11 cellular contexts compared by ENCODE assay signal in genomic region chr3:38027466-38028465, GRCh38. TPM values are rescaled to one million over a fixed set of nuclear protein-coding genes. Genes with fewer than 3 reads are reported as not detected.
DNase-seq lines count a peak whose midpoint lies in the region; ATAC-seq and TF ChIP-seq lines count a peak whose summit lies in the region.
"Had no signal": no experiment of that assay in that cellular context is flagged by ENCODE, and none has a peak within 500 bp of the region (broad histone marks: within the 10 kb centered on the region; RNA-seq: fewer than 3 reads in every experiment).

No MANE protein-coding gene starts in this region.

- CTCF ChIA-PET in HCT116 (lab: Charles Lee): no interaction called here

- RAD21 ChIA-PET in HCT116 (lab: Charles Lee; ENCODE audit: low non-redundant PET in 1 of 2, low total read pairs in 2 of 2, uncharacterized antibody in 2 of 2, unreplicated experiment in 2 of 2): no interaction called here

- H3K27ac Mint-ChIP-seq in CD4-positive, CD25-positive, alpha-beta regulatory T cell: peak overlapping the region in 2 of 3 donors; percentile 25 to 76

- BruUV-seq in HCT116 (replicated peaks; lab: Mats Ljungman, UMichigan): no TSS peak

- no peak for TF ChIP-seq RAD21 in HCT116 (IDR thresholded peaks at IDR 0.05; ENCODE audit: low read depth)

- H3K4me3 ChIP-seq in CD4-positive, CD25-positive, alpha-beta regulatory T cell (ENCODE audit: low read depth, low read length): no peak overlapping the region
- no peak overlapping the region for H3K4me3 ChIP-seq in HCT116 (replicated peaks in 1 of 2; ENCODE audit: low read depth in 1 of 2, low read length in 2 of 2)
- peak overlapping the region; percentile 54 for H3K4me3 ChIP-seq in epithelial cell of esophagus (ENCODE audit: low read length)
- peak overlapping the region; percentile 82 for H3K4me3 ChIP-seq in neuron (ENCODE audit: low read length)
- H3K4me3 ChIP-seq: mucosa of descending colon had no signal

- POLR2A ChIA-PET in HCT116 (lab: Charles Lee): no interaction called here

- H3K36me3 Mint-ChIP-seq in CD4-positive, CD25-positive, alpha-beta regulatory T cell: no peaks in the 10 kb centered on the region

- no peaks in the 10 kb centered on the region for H3K9me3 Mint-ChIP-seq in CD4-positive, CD25-positive, alpha-beta regulatory T cell

- H3K4me1 Mint-ChIP-seq in CD4-positive, CD25-positive, alpha-beta regulatory T cell: peaks cover 0 to 67% (median 33%) of the 10 kb centered on the region in 4 donors

- intact Hi-C loops in HCT116 (cut with micrococcal nuclease): no loop called here

- no peak for TF ChIP-seq POLR2A in HCT116 (IDR thresholded peaks at IDR 0.05; ENCODE audit: borderline replicate concordance, extremely low read depth, insufficient read depth, insufficient read length)

- peaks cover 16% of the 10 kb centered on the region for H3K27me3 Mint-ChIP-seq in CD4-positive, CD25-positive, alpha-beta regulatory T cell

- no peaks in the 10 kb centered on the region for H3K27me3 ChIP-seq in CD4-positive, CD25-positive, alpha-beta regulatory T cell (ENCODE audit: control insufficient read depth, insufficient read depth, low read length)
- no peaks in the 10 kb centered on the region for H3K27me3 ChIP-seq in HCT116 (ENCODE audit: insufficient read depth, low read length)
- H3K27me3 ChIP-seq in neuron (ENCODE audit: insufficient read depth, low read length): peaks cover 3% of the 10 kb centered on the region

- no peaks in the 10 kb centered on the region for H3K9me3 ChIP-seq in CD4-positive, CD25-positive, alpha-beta regulatory T cell (ENCODE audit: control insufficient read depth in 2 of 2, low read length in 2 of 2)
- no peaks in the 10 kb centered on the region for H3K9me3 ChIP-seq in HCT116 (ENCODE audit: control insufficient read depth in 1 of 2, insufficient read depth in 1 of 2, low read depth in 1 of 2, low read length in 2 of 2)
- H3K9me3 ChIP-seq in neuron (ENCODE audit: low read length): no peaks in the 10 kb centered on the region
- H3K9me3 ChIP-seq: mucosa of descending colon had no signal

- no peak for DNase-seq in CD4-positive, CD25-positive, alpha-beta regulatory T cell
- DNase-seq in HCT116 (ENCODE audit: low read depth, low spot score) (no peak), epithelial cell of esophagus (ENCODE audit: low read depth) (peak; percentile 12), dermis blood vessel endothelial cell (no peak), COLO668 (lab: John Stamatoyannopoulos, UW; ENCODE audit: unreplicated experiment) (no peak), NCI-H2227 treated with DMSO at 0.1 percent for 48 hours (lab: John Stamatoyannopoulos, UW) (no peak)
- DNase-seq: activated CD4-positive, CD25-positive, alpha-beta regulatory T cell treated with anti-CD3 and anti-CD28 coated beads, Interleukin-2, amount 50 U/mL, for 72 hours had no signal

- H4K20me1 ChIP-seq in HCT116 (ENCODE audit: insufficient read depth): no peaks in the 10 kb centered on the region

- peaks cover 56% of the 10 kb centered on the region for H3K4me1 ChIP-seq in CD4-positive, CD25-positive, alpha-beta regulatory T cell (ENCODE audit: control insufficient read depth, insufficient read depth, low read length, poor library complexity, severe bottlenecking)
- H3K4me1 ChIP-seq in HCT116 (ENCODE audit: control insufficient read depth in 1 of 2, insufficient read depth in 2 of 2, low read length in 2 of 2): peaks cover 29 to 53% of the 10 kb centered on the region in 2 experiments
- H3K4me1 ChIP-seq in neuron (ENCODE audit: insufficient read depth, low read length): peaks cover 23% of the 10 kb centered on the region

- H3K9me2 ChIP-seq in HCT116 (ENCODE audit: insufficient read depth): no peaks in the 10 kb centered on the region

- ATAC-seq in CD4-positive, CD25-positive, alpha-beta regulatory T cell (ENCODE audit: low read depth in 2 of 2): no peak
- ATAC-seq in HCT116 (no peak), GM19467 (IDR thresholded peaks at IDR 0.05; ENCODE audit: unreplicated experiment) (no peak)
- ATAC-seq: mucosa of descending colon had no signal

- H3K4me3 Mint-ChIP-seq in CD4-positive, CD25-positive, alpha-beta regulatory T cell: peak overlapping the region; percentile 73 to 86 (median 82)

- H3K9ac ChIP-seq in HCT116 (ENCODE audit: low read length): no peak overlapping the region

- no peak for TF ChIP-seq CTCF in HCT116 (IDR thresholded peaks at IDR 0.05 in 2 of 3, conservative IDR thresholded peaks at IDR 0.05 in 1 of 3; ENCODE audit: borderline replicate concordance in 1 of 3, insufficient read depth in 1 of 3, low read depth in 2 of 3, low read length in 2 of 3)
- TF ChIP-seq CTCF in epithelial cell of esophagus (IDR thresholded peaks at IDR 0.05; ENCODE audit: insufficient read depth, low read depth, low read length, missing control alignments): no peak

- no peaks in the 10 kb centered on the region for H3K79me2 ChIP-seq in HCT116 (ENCODE audit: insufficient read depth, low read length)

- 0 out of 2 replicates have a peak overlapping the region, but pooled peaks have one; percentile 6 for H3K4me2 ChIP-seq in HCT116 (ENCODE audit: low read length)

- H3K36me3 ChIP-seq in CD4-positive, CD25-positive, alpha-beta regulatory T cell (ENCODE audit: control insufficient read depth, insufficient read depth, low read length): no peaks in the 10 kb centered on the region
- H3K36me3 ChIP-seq in HCT116 (ENCODE audit: control insufficient read depth in 1 of 2, insufficient read depth in 2 of 2, low read length in 2 of 2) (no peaks in the 10 kb centered on the region), neuron (ENCODE audit: insufficient read depth, low read length) (peaks cover 14% of the 10 kb centered on the region)

- H2AFZ ChIP-seq in HCT116 (ENCODE audit: low read depth, low read length, poor library complexity, severe bottlenecking) (no peak overlapping the region), neuron (ENCODE audit: low read depth, low read length) (no peak overlapping the region)

- no peak overlapping the region for H3K27ac ChIP-seq in CD4-positive, CD25-positive, alpha-beta regulatory T cell (ENCODE audit: insufficient read depth, low read length, poor library complexity, severe bottlenecking)
- H3K27ac ChIP-seq in HCT116 (ENCODE audit: low read depth, low read length): no peak overlapping the region

TF ChIP-seq in HCT116, 20 proteins besides CTCF, POLR2A, EP300 and RAD21:
- TF ChIP-seq ZNF274 (IDR thresholded peaks at IDR 0.05; ENCODE audit: low read depth, low read length): no peak
- no peak for TF ChIP-seq REST (IDR thresholded peaks at IDR 0.05; ENCODE audit: low read depth)
- no peak for TF ChIP-seq EGR1 (IDR thresholded peaks at IDR 0.05; ENCODE audit: low read depth)
- no peak for TF ChIP-seq MAX (IDR thresholded peaks at IDR 0.05)
- no peak for TF ChIP-seq EZH2 (IDR thresholded peaks at IDR 0.05)
- no peak for TF ChIP-seq CBX3 (IDR thresholded peaks at IDR 0.05; ENCODE audit: low read depth)
- no peak for TF ChIP-seq TCF7L2 (IDR thresholded peaks at IDR 0.05; ENCODE audit: borderline replicate concordance, extremely low read depth, insufficient read depth, insufficient read length)
- TF ChIP-seq JUND (IDR thresholded peaks at IDR 0.05): no peak
- no peak for TF ChIP-seq FOSL1 (IDR thresholded peaks at IDR 0.05; ENCODE audit: low read depth)
- no peak for TF ChIP-seq EZH2phosphoT487 (IDR thresholded peaks at IDR 0.05; ENCODE audit: borderline replicate concordance)

RNA-seq across cellular contexts. Expression of gene PLCD1, which starts 1.7 kb away (rescaled TPM):
- total RNA-seq in CD4-positive, CD25-positive, alpha-beta regulatory T cell: 47.5 TPM
- polyA plus RNA-seq in CD4-positive, CD25-positive, alpha-beta regulatory T cell: 10 to 100 TPM; 26.2 to 32.5 (median 28.6) TPM
- total RNA-seq in HCT116 (2021; ENCODE audit: unreplicated experiment) (15.9 TPM), dermis blood vessel endothelial cell (19.7 and 20.4 TPM in 2 replicates)
- 15.8 TPM in 2 replicates for polyA plus RNA-seq in HCT116 (2012)

RNA-seq across cellular contexts. Expression of gene DLEC1, which starts 11.2 kb away (rescaled TPM):
- 4.9 TPM for total RNA-seq in CD4-positive, CD25-positive, alpha-beta regulatory T cell
- polyA plus RNA-seq in CD4-positive, CD25-positive, alpha-beta regulatory T cell: under 1 TPM; 0.09 to 0.65 (median 0.50) TPM
- 0.61 TPM for total RNA-seq in HCT116 (2021; ENCODE audit: unreplicated experiment)
- polyA plus RNA-seq in HCT116 (2012): 0.22 and 0.30 TPM in 2 replicates
- under 0.01 TPM in 1 of 2 replicates, not detected in the other for total RNA-seq in dermis blood vessel endothelial cell
- total RNA-seq: RPMI7951 had no signal

RNA-seq across cellular contexts. Expression of gene VILL, which starts 37.2 kb away (rescaled TPM):
- 24.0 TPM for total RNA-seq in CD4-positive, CD25-positive, alpha-beta regulatory T cell
- 10 to 100 TPM in 3 of 4 donors, 1 to 10 TPM in 1; 9.0 to 15.5 (median 12.4) TPM for polyA plus RNA-seq in CD4-positive, CD25-positive, alpha-beta regulatory T cell
- 1.2 TPM for total RNA-seq in HCT116 (2021; ENCODE audit: unreplicated experiment)
- polyA plus RNA-seq in HCT116 (2012): 1.3 and 1.5 TPM in 2 replicates
- 8.0 and 8.7 TPM in 2 replicates for total RNA-seq in dermis blood vessel endothelial cell

Comparison
In these comparisons a context has a peak if more than half of its experiments do, and no peak if none do; other contexts are left out.
1. H3K4me3 ChIP-seq: peak in epithelial cell of esophagus (single experiment) and neuron (single experiment); none in CD4-positive, CD25-positive, alpha-beta regulatory T cell (single experiment) and HCT116 (0 of 2).